ENCODE assay signal across 16 cellular contexts in the genomic region with DNA sequence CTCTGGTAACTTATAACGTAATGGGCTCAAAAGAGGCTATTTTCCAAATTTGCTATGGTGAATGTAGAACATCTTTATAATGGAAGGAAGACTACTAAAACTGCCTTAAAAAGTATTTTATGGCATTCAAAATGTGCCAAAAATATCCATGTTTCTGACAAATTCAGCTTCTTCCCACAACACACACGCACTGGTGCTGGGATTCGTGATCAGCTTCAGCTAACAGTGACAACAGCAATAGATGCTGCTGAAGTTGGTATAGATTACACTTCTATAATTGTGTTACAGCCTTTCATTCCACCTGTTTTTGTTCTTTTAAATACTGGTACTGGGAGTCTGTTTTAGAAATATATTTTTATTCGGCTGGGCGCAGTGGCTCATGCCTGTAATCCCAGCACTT. TPM values are rescaled to one million over a fixed set of nuclear protein-coding genes. Genes with fewer than 3 reads are reported as not detected.
DNase-seq lines count a peak whose midpoint lies in the region; ATAC-seq and TF ChIP-seq lines count a peak whose summit lies in the region.
"Had no signal": no experiment of that assay in that cellular context is flagged by ENCODE, and none has a peak within 500 bp of the region (broad histone marks: within the 10 kb centered on the region; RNA-seq: fewer than 3 reads in every experiment).

No MANE protein-coding gene starts in this region.

- H3K27me3 ChIP-seq in cardiac muscle cell (no peaks in the 10 kb centered on the region), heart right ventricle (no peaks in the 10 kb centered on the region), dorsolateral prefrontal cortex (no peaks in the 10 kb centered on the region), psoas muscle (ENCODE audit: insufficient read depth in 3 of 3, low read length in 2 of 3) (no peaks in the 10 kb centered on the region), upper lobe of left lung (no peaks in the 10 kb centered on the region), thyroid gland (no peaks in the 10 kb centered on the region)
- H3K27me3 ChIP-seq: BLaER1 had no signal

- H3K27ac ChIP-seq in cardiac muscle cell (peak overlapping the region; percentile 57), heart right ventricle (peak overlapping the region in 2 of 10 donors; percentile 24 to 78), dorsolateral prefrontal cortex (peak overlapping the region in 50 of 59 donors; percentile 8 to 81 (median 61)), psoas muscle (peak overlapping the region; percentile 62), upper lobe of left lung (peak overlapping the region; percentile 0 to 58 (median 32)), thyroid gland (no peak overlapping the region)
- H3K27ac ChIP-seq: 22Rv1, A549, BLaER1, GM23248 had no signal

- H3K4me3 ChIP-seq in cardiac muscle cell (no peak overlapping the region), heart right ventricle (no peak overlapping the region), dorsolateral prefrontal cortex (peak overlapping the region in 4 of 59 donors; percentile 3 to 23 (median 12)), psoas muscle (no peak overlapping the region), upper lobe of left lung (no peak overlapping the region), thyroid gland (replicated peaks in 1 of 3) (no peak overlapping the region)
- H3K4me3 ChIP-seq: A549, BLaER1, GM23248, HAP-1 had no signal

- H3K9me3 ChIP-seq in cardiac muscle cell (ENCODE audit: low read depth) (no peaks in the 10 kb centered on the region), heart right ventricle (no peaks in the 10 kb centered on the region), psoas muscle (no peaks in the 10 kb centered on the region), upper lobe of left lung (no peaks in the 10 kb centered on the region), thyroid gland (no peaks in the 10 kb centered on the region)
- H3K9me3 ChIP-seq: A549, BLaER1, HAP-1 had no signal

- no peak for TF ChIP-seq EP300 in upper lobe of left lung (IDR thresholded peaks at IDR 0.05)

- TF ChIP-seq POLR2A in upper lobe of left lung (IDR thresholded peaks at IDR 0.05) (no peak), thyroid gland (IDR thresholded peaks at IDR 0.05) (no peak)

- 82 to 86% methylated on average over 5 of the region's 5 CpGs for WGBS in heart right ventricle, 2 donors
- 45 to 71% (median 57%) methylated on average over 5 of the region's 5 CpGs for WGBS in psoas muscle, 3 donors
- 91 to 93% methylated on average over 5 of the region's 5 CpGs for WGBS in upper lobe of left lung, 2 donors
- 93 to 98% methylated on average over 5 of the region's 5 CpGs for WGBS in thyroid gland, 2 donors

- H3K4me1 ChIP-seq in cardiac muscle cell (ENCODE audit: low read depth) (no peaks in the 10 kb centered on the region), heart right ventricle (peaks cover 0 to 67% (median 37%) of the 10 kb centered on the region in 9 donors), psoas muscle (peaks cover 44% of the 10 kb centered on the region), upper lobe of left lung (peaks cover 17 to 37% (median 18%) of the 10 kb centered on the region in 4 donors), thyroid gland (peaks cover 0 to 4% of the 10 kb centered on the region in 2 donors)
- H3K4me1 ChIP-seq: A549, HAP-1 had no signal

- DNase-seq in cardiac muscle cell (ENCODE audit: low read depth in 1 of 2, low spot score in 1 of 2) (no peak), heart right ventricle (no peak), dorsolateral prefrontal cortex (peak in 2 of 10 donors; percentile 22 to 57), psoas muscle (no peak), upper lobe of left lung (no peak), thyroid gland (no peak)
- no peak for DNase-seq in stimulated activated CD8-positive, alpha-beta memory T cell treated with anti-CD3 and anti-CD28 coated beads, Interleukin-4, amount 100 ng/mL, for 48 hours
- no peak for DNase-seq in activated CD4-positive, CD25-positive, alpha-beta regulatory T cell treated with anti-CD3 and anti-CD28 coated beads, Interleukin-2, amount 50 U/mL, for 72 hours
- DNase-seq: Calu3; CD8-positive, alpha-beta T cell; DMS79 treated with DMSO at 0.1 percent for 48 hours; GM23248 had no signal

- intact Hi-C loops in heart right ventricle (cut with DNase I) (no loop called here), dorsolateral prefrontal cortex (cut with DNase I) (no loop called here), psoas muscle (cut with DNase I) (no loop called here), thyroid gland (cut with DNase I) (loop anchor here (10.0 kb wide), 1 partner anchor 49 kb away; no protein-coding TSS in a partner anchor)

- ATAC-seq in heart right ventricle (no peak), psoas muscle (peak in 1 of 4 donors; percentile 10), upper lobe of left lung (ENCODE audit: low FRiP score in 2 of 2) (no peak)
- ATAC-seq: A549; CD8-positive, alpha-beta T cell had no signal

- no peak for TF ChIP-seq CTCF in cardiac muscle cell (IDR thresholded peaks at IDR 0.05; ENCODE audit: low read depth, low read length)
- TF ChIP-seq CTCF in heart right ventricle (IDR thresholded peaks at IDR 0.05): no peak
- no peak for TF ChIP-seq CTCF in dorsolateral prefrontal cortex (IDR thresholded peaks at IDR 0.05 in 54 of 56, conservative IDR thresholded peaks at IDR 0.05 in 2 of 56; ENCODE audit: low read depth in 1 of 56, partially characterized antibody in 56 of 56)
- no peak for TF ChIP-seq CTCF in psoas muscle (IDR thresholded peaks at IDR 0.05)
- no peak for TF ChIP-seq CTCF in upper lobe of left lung (IDR thresholded peaks at IDR 0.05)
- TF ChIP-seq CTCF in thyroid gland (IDR thresholded peaks at IDR 0.05): no peak

- H3K36me3 ChIP-seq in cardiac muscle cell (no peaks in the 10 kb centered on the region), heart right ventricle (peaks cover 0 to 2% (median 0%) of the 10 kb centered on the region in 9 donors), psoas muscle (ENCODE audit: insufficient read depth in 1 of 2, low read depth in 1 of 2) (no peaks in the 10 kb centered on the region), upper lobe of left lung (no peaks in the 10 kb centered on the region), thyroid gland (no peaks in the 10 kb centered on the region)

RNA-seq across cellular contexts. Expression of gene NUDT3, which starts 19.0 kb away (rescaled TPM):
- 26.1 and 29.1 TPM in 2 replicates for total RNA-seq in cardiac muscle cell
- 18.4 and 18.6 TPM in 2 replicates for polyA plus RNA-seq in cardiac muscle cell
- total RNA-seq in heart right ventricle: 10 to 100 TPM; 41.9 to 67.1 (median 59.0) TPM
- polyA plus RNA-seq in heart right ventricle: 10 to 100 TPM in 1 of 2 donors, 1 to 10 TPM in 1; 9.3 to 20.9 TPM
- total RNA-seq in dorsolateral prefrontal cortex: 100 to 1,000 TPM; 107 to 239 (median 169) TPM
- 10 to 100 TPM; 33.3 to 70.5 (median 50.6) TPM for total RNA-seq in psoas muscle
- polyA plus RNA-seq in psoas muscle: 10 to 100 TPM; 10.6 to 19.9 (median 17.9) TPM
- total RNA-seq in upper lobe of left lung: 10 to 100 TPM; 15.1 to 32.7 (median 26.0) TPM
- 10 to 100 TPM; 68.1 to 98.9 (median 75.5) TPM for total RNA-seq in thyroid gland

RNA-seq across cellular contexts. Expression of gene RPS10, which starts 52.4 kb away (rescaled TPM):
- total RNA-seq in cardiac muscle cell (1,764 and 2,367 TPM in 2 replicates), heart right ventricle (100 to 1,000 TPM; 551 to 913 (median 607) TPM), dorsolateral prefrontal cortex (100 to 1,000 TPM; 315 to 608 (median 413) TPM), psoas muscle (100 to 1,000 TPM; 601 to 836 (median 791) TPM), upper lobe of left lung (1,000 to 10,000 TPM in 4 of 6 donors, 100 to 1,000 TPM in 2; 383 to 1,975 (median 1,074) TPM), thyroid gland (1,000 to 10,000 TPM; 1,548 to 3,114 (median 2,536) TPM)
- polyA plus RNA-seq in cardiac muscle cell (558 and 632 TPM in 2 replicates), heart right ventricle (1,000 to 10,000 TPM; 1,305 to 2,567 TPM), psoas muscle (1,000 to 10,000 TPM; 1,402 to 2,522 (median 1,825) TPM)

Comparison
In these comparisons a context has a peak if more than half of its experiments do, and no peak if none do; other contexts are left out.
1. H3K27ac ChIP-seq: peak in cardiac muscle cell (single experiment), dorsolateral prefrontal cortex (50 of 59), psoas muscle (single experiment) and upper lobe of left lung (4 of 4); none in thyroid gland (0 of 3).